In the genomic region with DNA sequence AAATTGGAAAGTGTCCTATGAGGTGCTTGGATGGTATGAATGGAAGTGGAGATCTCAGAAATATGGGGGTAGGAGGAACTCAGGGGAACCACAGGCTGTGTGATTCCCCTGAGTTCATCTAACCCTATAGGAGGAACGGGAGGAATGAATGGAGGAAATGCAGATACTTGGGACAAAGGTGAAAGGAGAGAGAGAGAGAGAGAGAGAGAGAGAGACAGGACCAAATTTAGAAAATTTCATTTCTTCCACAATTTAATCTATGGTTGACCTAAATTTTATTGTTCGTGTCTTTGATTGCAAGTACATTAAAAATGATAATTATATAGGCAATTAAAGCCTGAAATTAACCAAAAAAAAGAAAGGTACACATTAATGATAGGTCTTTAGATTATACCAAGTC, we compare ENCODE assay signal across 28 cellular contexts.
"Had no signal": no experiment of that assay in that cellular context is flagged by ENCODE, and none has a peak within 500 bp of the region (broad histone marks: within the 10 kb centered on the region; RNA-seq: fewer than 3 reads in every experiment).

No MANE protein-coding gene starts in this region.

- H3K36me3 Mint-ChIP-seq: activated naive CD4-positive, alpha-beta T cell treated with anti-CD3 and anti-CD28 coated beads, Interleukin-2, amount 10 ng/mL, durations not matched to agents 7 days and 5 days had no signal

- H3K27me3 Mint-ChIP-seq: activated CD4-positive, alpha-beta T cell treated with anti-CD3 and anti-CD28 coated beads for 36 hours; activated naive CD8-positive, alpha-beta T cell had no signal

- ATAC-seq: activated CD4-positive, alpha-beta T cell treated with anti-CD3 and anti-CD28 coated beads for 36 hours; activated CD4-positive, CD25-positive, alpha-beta regulatory T cell treated with anti-CD3 and anti-CD28 coated beads, Interleukin-2, amount 50 U/mL, for 24 hours; activated CD8-positive, alpha-beta T cell treated with anti-CD3 and anti-CD28 coated beads, Interleukin-2, amount 10 ng/mL, durations not matched to agents 7 days and 5 days; K562; WTC11 had no signal

- H3K36me3 ChIP-seq: brain microvascular endothelial cell, SJCRH30 had no signal

- H3K27ac ChIP-seq: brain microvascular endothelial cell, SJCRH30, SK-N-MC had no signal

- H3K4me3 Mint-ChIP-seq: activated CD4-positive, alpha-beta T cell treated with anti-CD3 and anti-CD28 coated beads for 36 hours; activated CD4-positive, alpha-beta T cell treated with anti-CD3 and anti-CD28 coated beads, Interleukin-2, amount 10 ng/mL, durations not matched to agents 7 days and 5 days; activated CD8-positive, alpha-beta T cell treated with anti-CD3 and anti-CD28 coated beads, Interleukin-2, amount 10 ng/mL, durations not matched to agents 7 days and 5 days; activated naive CD4-positive, alpha-beta T cell treated with anti-CD3 and anti-CD28 coated beads, Interleukin-2, amount 10 ng/mL, durations not matched to agents 7 days and 5 days; activated naive CD8-positive, alpha-beta T cell; T-helper 2 cell treated with Interferon-gamma antibody and Interleukin-4, amounts not matched to agents 5 μg/mL and 100 μg/mL, for 36 hours; WTC11 had no signal

- H3K9me3 ChIP-seq: SJCRH30 had no signal

- H3K27me3 ChIP-seq: brain microvascular endothelial cell, SJCRH30 had no signal

- H3K4me3 ChIP-seq: K562, SJCRH30, SK-N-MC had no signal

- DNase-seq: activated CD4-positive, alpha-beta T cell treated with anti-CD3 and anti-CD28 coated beads for 36 hours; activated CD4-positive, alpha-beta T cell treated with anti-CD3 and anti-CD28 coated beads, Interleukin-2, amount 10 ng/mL, durations not matched to agents 7 days and 5 days; activated CD4-positive, alpha-beta T cell treated with anti-CD3 and anti-CD28 coated beads, Interleukin-2, amount 50 U/mL, for 48 hours; activated CD8-positive, alpha-beta memory T cell treated with anti-CD3 and anti-CD28 coated beads, Interleukin-2, amount 50 U/mL, for 48 hours; activated CD8-positive, alpha-beta T cell treated with anti-CD3 and anti-CD28 coated beads, Interleukin-2, amount 10 ng/mL, durations not matched to agents 7 days and 5 days; activated effector memory CD4-positive, alpha-beta T cell treated with Interleukin-2 at 50 U/mL for 16 hours; activated naive CD4-positive, alpha-beta T cell treated with anti-CD3 and anti-CD28 coated beads, Interleukin-2, amount 10 ng/mL, durations not matched to agents 7 days and 5 days; activated T-cell treated with anti-CD3 and anti-CD28 coated beads, Interleukin-2, amount 50 U/mL, for 48 hours; amniotic stem cell; aorta; brain microvascular endothelial cell; central memory CD4-positive, alpha-beta T cell; NCI-H1105; NCI-H1417 treated with DMSO at 0.1 percent for 48 hours; NCI-H187 treated with DMSO at 0.1 percent for 48 hours; NCI-H2081; NCI-H2171 treated with DMSO at 0.1 percent for 48 hours; NCI-H2227 treated with DMSO at 0.1 percent for 48 hours; NCI-H446 treated with DMSO at 0.1 percent for 48 hours; NCI-H524; SHP77; SJCRH30 had no signal

- H3K27ac Mint-ChIP-seq: activated CD4-positive, alpha-beta T cell treated with anti-CD3 and anti-CD28 coated beads for 36 hours; activated CD4-positive, alpha-beta T cell treated with anti-CD3 and anti-CD28 coated beads, Interleukin-2, amount 10 ng/mL, durations not matched to agents 7 days and 5 days; activated CD8-positive, alpha-beta T cell treated with anti-CD3 and anti-CD28 coated beads, Interleukin-2, amount 10 ng/mL, durations not matched to agents 7 days and 5 days; activated naive CD4-positive, alpha-beta T cell treated with anti-CD3 and anti-CD28 coated beads, Interleukin-2, amount 10 ng/mL, durations not matched to agents 7 days and 5 days; activated naive CD8-positive, alpha-beta T cell; T-helper 2 cell treated with Interferon-gamma antibody and Interleukin-4, amounts not matched to agents 5 μg/mL and 100 μg/mL, for 36 hours; WTC11 had no signal
